In genomic region chr4:46329118-46329976, GRCh38 we compare ENCODE assay signal across 9 cellular contexts.
DNase-seq lines count a peak whose midpoint lies in the region; ATAC-seq, FAIRE-seq and TF ChIP-seq lines count a peak whose summit lies in the region.
"Had no signal": no experiment of that assay in that cellular context is flagged by ENCODE, and none has a peak within 500 bp of the region (broad histone marks: within the 10 kb centered on the region; RNA-seq: fewer than 3 reads in every experiment).

No MANE protein-coding gene starts in this region.

- TF ChIP-seq EP300 in ovary (IDR thresholded peaks at IDR 0.05) = no peak

- no peak for ATAC-seq in GM21367 (IDR thresholded peaks at IDR 0.05; ENCODE audit: unreplicated experiment)
- ATAC-seq in GM19035 (IDR thresholded peaks at IDR 0.05; ENCODE audit: unreplicated experiment) = no peak
- ATAC-seq: A549 had no signal

- dilution Hi-C loops in keratinocyte (cut with MboI; ENCODE audit: extremely low pct_ligation_motif_present, low sequenced_read_pairs) = no loop called here

- TF ChIP-seq CTCF in keratinocyte (optimal IDR thresholded peaks at IDR 0.05 in 1 of 3, IDR thresholded peaks at IDR 0.05 in 1 of 3, conservative IDR thresholded peaks at IDR 0.05 in 1 of 3; ENCODE audit: extremely low read depth in 1 of 3, insufficient read depth in 2 of 3, low read length in 3 of 3) = peak; percentile 54 to 75 (median 58)
- no peak for TF ChIP-seq CTCF in ovary (IDR thresholded peaks at IDR 0.05)

- H3K9ac ChIP-seq in Karpas-422 (ENCODE audit: low read length) = no peak overlapping the region
- H3K9ac ChIP-seq in keratinocyte (ENCODE audit: control insufficient read depth, extremely low read depth, insufficient read depth, low read length) = no peak overlapping the region

- H3K27me3 ChIP-seq in Karpas-422 (ENCODE audit: low read length) = no peaks in the 10 kb centered on the region
- H3K27me3 ChIP-seq in keratinocyte (ENCODE audit: control insufficient read depth, extremely low read depth, insufficient read depth, low read length) = no peaks in the 10 kb centered on the region
- H3K27me3 ChIP-seq in ovary = no peaks in the 10 kb centered on the region

- H3K9me2 ChIP-seq in Karpas-422 (replicated peaks; ENCODE audit: insufficient read depth, low read length) = no peaks in the 10 kb centered on the region

- no peaks in the 10 kb centered on the region for H3K36me3 ChIP-seq in Karpas-422 (ENCODE audit: insufficient read depth, low read length)
- H3K36me3 ChIP-seq in keratinocyte (ENCODE audit: control insufficient read depth in 2 of 2, extremely low read depth in 1 of 2, insufficient read depth in 2 of 2, low read length in 2 of 2) = no peaks in the 10 kb centered on the region
- no peaks in the 10 kb centered on the region for H3K36me3 ChIP-seq in ovary

- H3K4me2 ChIP-seq in Karpas-422 (ENCODE audit: low read depth, low read length, poor library complexity, severe bottlenecking) (no peak overlapping the region), keratinocyte (ENCODE audit: control insufficient read depth, extremely low read depth, insufficient read depth, low read depth, low read length) (no peak overlapping the region)
- H3K4me2 ChIP-seq: A549 had no signal

- FAIRE-seq in keratinocyte (lab: Jason Lieb, UNC) = peak; percentile 66
- FAIRE-seq: A549 had no signal

- H2AFZ ChIP-seq in Karpas-422 (ENCODE audit: low read length) (no peak overlapping the region), keratinocyte (ENCODE audit: control insufficient read depth, low read length) (no peak overlapping the region)

- H3K4me1 ChIP-seq in Karpas-422 (ENCODE audit: low read length) = no peaks in the 10 kb centered on the region
- no peaks in the 10 kb centered on the region for H3K4me1 ChIP-seq in keratinocyte (ENCODE audit: control insufficient read depth, extremely low read depth, insufficient read depth, low read length)
- no peaks in the 10 kb centered on the region for H3K4me1 ChIP-seq in ovary (ENCODE audit: insufficient read depth)
- H3K4me1 ChIP-seq: A549 had no signal

- H3K4me3 ChIP-seq in Karpas-422 (ENCODE audit: low read length) (no peak overlapping the region), keratinocyte (ENCODE audit: control insufficient read depth in 2 of 3, extremely low read depth in 1 of 3, insufficient read depth in 2 of 3, low read depth in 1 of 3, low read length in 3 of 3) (no peak overlapping the region), ovary (no peak overlapping the region)
- H3K4me3 ChIP-seq: A549 had no signal

- no peak overlapping the region for H3K27ac ChIP-seq in Karpas-422 (ENCODE audit: low read length)
- no peak overlapping the region for H3K27ac ChIP-seq in keratinocyte (ENCODE audit: control insufficient read depth, insufficient read depth, low read length)
- no peak overlapping the region for H3K27ac ChIP-seq in ovary
- H3K27ac ChIP-seq: A549 had no signal

- H3K9me3 ChIP-seq in Karpas-422 (ENCODE audit: low read length) = no peaks in the 10 kb centered on the region
- no peaks in the 10 kb centered on the region for H3K9me3 ChIP-seq in keratinocyte (ENCODE audit: control insufficient read depth, low read depth, low read length)
- H3K9me3 ChIP-seq in ovary = no peaks in the 10 kb centered on the region
- H3K9me3 ChIP-seq: A549 had no signal

- TF ChIP-seq POLR2A in ovary (IDR thresholded peaks at IDR 0.05) = no peak

- 2 to 3% (median 2%) methylated on average over 2 of the region's 2 CpGs for WGBS in ovary, 3 donors

- DNase-seq in NCI-H1417 (lab: John Stamatoyannopoulos, UW) (peak; percentile 13 to 67 (median 39)), NCI-H1417 treated with DMSO at 0.1 percent for 48 hours (lab: John Stamatoyannopoulos, UW) (no peak), Karpas-422 (peak; percentile 72), SW480 (ENCODE audit: low spot score) (peak; percentile 51), keratinocyte (ENCODE audit: low read depth, low spot score) (no peak), ovary (no peak)

- H3K9me1 ChIP-seq in keratinocyte (ENCODE audit: control insufficient read depth, extremely low read depth, insufficient read depth, low read length) = no peaks in the 10 kb centered on the region

- H4K20me1 ChIP-seq in Karpas-422 (ENCODE audit: insufficient read depth, low read depth, low read length) (no peaks in the 10 kb centered on the region), keratinocyte (ENCODE audit: control insufficient read depth, extremely low read depth, insufficient read depth, low read length) (no peaks in the 10 kb centered on the region)

- intact Hi-C loops in ovary (cut with DNase I) = no loop called here

- H3K79me2 ChIP-seq in Karpas-422 (ENCODE audit: low read length) (no peaks in the 10 kb centered on the region), keratinocyte (ENCODE audit: control insufficient read depth, insufficient read depth, low read length) (no peaks in the 10 kb centered on the region)

Comparison
In these comparisons a context has a peak if more than half of its experiments do, and no peak if none do; other contexts are left out.
1. DNase-seq: peak in NCI-H1417 (3 of 3), Karpas-422 (single experiment) and SW480 (single experiment); none in NCI-H1417 treated with DMSO at 0.1 percent for 48 hours (single experiment), keratinocyte (single experiment) and ovary (0 of 5).
2. CTCF ChIP-seq: peak in keratinocyte (3 of 3); none in ovary (0 of 3).